Comparison of ENCODE assay signal across 9 cellular contexts in the genomic region with DNA sequence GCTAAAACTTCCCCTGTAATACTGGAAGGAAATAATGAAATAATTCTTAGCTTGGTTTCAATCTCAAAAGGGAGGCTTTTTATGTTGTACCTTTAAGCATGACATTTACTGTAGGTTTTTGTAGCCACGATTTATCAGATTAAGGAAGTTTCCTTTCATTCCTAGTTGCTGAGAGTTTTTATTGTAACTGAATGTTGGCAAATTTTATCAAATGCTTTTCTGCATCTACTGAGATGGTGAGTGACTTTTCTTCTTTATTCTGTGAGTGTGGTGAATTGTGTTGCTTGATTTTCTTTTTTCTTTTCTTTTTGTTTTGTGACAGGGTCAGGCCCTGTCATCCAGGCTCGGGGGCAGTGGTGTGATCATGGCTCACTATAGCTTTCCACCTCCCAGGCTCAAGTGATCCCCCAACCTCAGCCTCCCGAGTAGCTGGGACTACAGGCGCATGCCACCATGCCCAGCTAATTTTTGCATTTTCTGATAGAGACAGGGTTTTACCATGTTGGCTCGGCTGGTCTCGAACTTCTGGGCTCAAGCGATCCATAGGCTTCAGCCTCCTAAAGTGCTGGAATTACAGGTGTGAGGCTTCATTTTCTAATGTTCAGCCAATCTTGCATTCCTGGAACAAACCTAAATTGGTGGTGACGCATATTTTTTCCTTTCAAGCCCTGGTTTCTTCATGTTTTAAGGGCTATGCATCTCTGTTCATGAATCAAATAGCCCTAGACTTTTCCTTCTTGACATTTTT. TPM values are rescaled to one million over a fixed set of nuclear protein-coding genes. Genes with fewer than 3 reads are reported as not detected.
DNase-seq lines count a peak whose midpoint lies in the region; ATAC-seq and TF ChIP-seq lines count a peak whose summit lies in the region.
"Had no signal": no experiment of that assay in that cellular context is flagged by ENCODE, and none has a peak within 500 bp of the region (broad histone marks: within the 10 kb centered on the region; RNA-seq: fewer than 3 reads in every experiment).

No MANE protein-coding gene starts in this region.

- peaks cover 22% of the 10 kb centered on the region for H3K9me3 ChIP-seq in endodermal cell (ENCODE audit: control insufficient read depth, low read length)

- POLR2A ChIA-PET in RWPE1 (lab: Yijun Ruan, JAX; ENCODE audit: low non-redundant PET): no interaction called here

- ATAC-seq in omental fat pad (ENCODE audit: low FRiP score): peak; percentile 86
- no peak for ATAC-seq in HG03097 (IDR thresholded peaks at IDR 0.05; ENCODE audit: low FRiP score, unreplicated experiment)
- no peak for ATAC-seq in GM21360 (IDR thresholded peaks at IDR 0.05; ENCODE audit: unreplicated experiment)

- no peak overlapping the region for H3K4me3 ChIP-seq in endodermal cell (ENCODE audit: low read length)

- no peaks in the 10 kb centered on the region for H3K36me3 Mint-ChIP-seq in endodermal cell (ENCODE audit: low read depth)

- H3K4me1 ChIP-seq in endodermal cell (ENCODE audit: control insufficient read depth, insufficient read depth, low read length): no peaks in the 10 kb centered on the region

- H3K27ac ChIP-seq in C4-2B: peak overlapping the region; percentile 100
- peak overlapping the region; percentile 96 for H3K27ac ChIP-seq in RWPE1
- H3K27ac ChIP-seq in endodermal cell (ENCODE audit: low read depth, low read length): no peak overlapping the region

- no peak overlapping the region for H3K4me3 Mint-ChIP-seq in endodermal cell

- H3K9ac ChIP-seq in endodermal cell (ENCODE audit: extremely low read depth, low read length, poor library complexity, severe bottlenecking): no peak overlapping the region

- no peaks in the 10 kb centered on the region for H3K27me3 ChIP-seq in endodermal cell (ENCODE audit: control insufficient read depth, insufficient read depth, low read length, poor library complexity, severe bottlenecking)

- CTCF ChIA-PET in RWPE1 (lab: Yijun Ruan, JAX): interaction anchor here (0.6 to 1.1 kb wide), 3 partner anchors 18 to 226 kb away, joined by 3 read pairs; no protein-coding TSS in a partner anchor

- H3K4me1 Mint-ChIP-seq in endodermal cell: peaks cover 22% of the 10 kb centered on the region

- WGBS in endodermal cell (ENCODE audit: insufficient coverage in 1 of 2, insufficient read length in 1 of 2), 2 experiments: 88 to 94% methylated on average over 8 of the region's 8 CpGs

- no peaks in the 10 kb centered on the region for H3K27me3 Mint-ChIP-seq in endodermal cell (ENCODE audit: insufficient read depth)

- TF ChIP-seq CTCF in C4-2B (conservative IDR thresholded peaks at IDR 0.05) (no peak), RWPE1 (conservative IDR thresholded peaks at IDR 0.05; ENCODE audit: low read depth) (no peak), endodermal cell (conservative IDR thresholded peaks at IDR 0.05) (no peak), omental fat pad (IDR thresholded peaks at IDR 0.05) (no peak)

- no peak for DNase-seq in RWPE1 (ENCODE audit: low spot score)
- DNase-seq in endodermal cell: no peak
- DNase-seq in omental fat pad (ENCODE audit: low spot score): no peak
- no peak for DNase-seq in COR-L47 (lab: John Stamatoyannopoulos, UW)
- no peak for DNase-seq in NCI-H2107 treated with DMSO at 0.1 percent for 48 hours (lab: John Stamatoyannopoulos, UW; ENCODE audit: unreplicated experiment)
- DNase-seq: NCI-H1436 had no signal

- H3K27ac Mint-ChIP-seq in endodermal cell: peak overlapping the region; percentile 73

- peaks cover 22% of the 10 kb centered on the region for H3K9me3 Mint-ChIP-seq in endodermal cell

- no peaks in the 10 kb centered on the region for H3K36me3 ChIP-seq in endodermal cell (ENCODE audit: control insufficient read depth, insufficient read depth, low read length)

RNA-seq across cellular contexts. Expression of a gene that starts 26.2 kb away (rescaled TPM):
- 1 to 10 TPM in 1 of 2 donors, under 1 TPM in 1; 0.40 to 1.6 TPM for total RNA-seq in endodermal cell
- polyA plus RNA-seq in endodermal cell (2013, experiment 1 of 2): 2.9 TPM
- polyA plus RNA-seq in endodermal cell (2013, experiment 2 of 2): 2.2 TPM
- 1 to 10 TPM; 2.3 to 8.0 (median 4.7) TPM for total RNA-seq in omental fat pad

RNA-seq across cellular contexts. Expression of a gene that starts 37.4 kb away (rescaled TPM):
- total RNA-seq in endodermal cell (under 1 TPM in 1 of 2 donors, not detected in 1; 0.29 TPM), omental fat pad (10 to 100 TPM; 45.4 to 70.6 (median 51.0) TPM)
- polyA plus RNA-seq in endodermal cell (2013, experiment 1 of 2): 0.61 TPM
- 0.79 TPM for polyA plus RNA-seq in endodermal cell (2013, experiment 2 of 2)

Comparison
In these comparisons a context has a peak if more than half of its experiments do, and no peak if none do; other contexts are left out.
1. RNA of a gene that starts 37.4 kb away (total RNA-seq): 45.4 to 70.6 TPM in omental fat pad; 0.29 TPM in endodermal cell; every median in the first group is over 10 times any median in the second.